25 cellular contexts compared by ENCODE assay signal in the genomic region with DNA sequence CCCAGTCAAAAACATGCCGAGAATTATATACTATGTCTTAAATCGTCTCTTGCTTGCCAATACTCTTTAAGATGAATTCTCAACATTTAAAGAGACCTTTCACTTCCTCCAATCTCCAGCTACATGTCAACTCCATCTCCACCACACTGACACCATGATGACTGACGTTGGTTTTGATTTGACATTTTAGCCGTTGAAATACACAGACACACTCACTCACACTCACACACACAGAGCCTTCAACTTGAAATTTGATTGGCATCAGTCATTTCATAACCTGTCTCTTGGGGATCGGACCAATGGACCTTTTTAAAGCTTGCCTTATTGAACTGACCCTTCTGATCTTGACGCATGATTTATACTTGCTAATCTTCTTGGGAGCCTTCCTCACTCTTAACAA.
"Had no signal": no experiment of that assay in that cellular context is flagged by ENCODE, and none has a peak within 500 bp of the region (broad histone marks: within the 10 kb centered on the region; RNA-seq: fewer than 3 reads in every experiment).

No MANE protein-coding gene starts in this region.

- H3K36me3 ChIP-seq: stomach, suprapubic skin, thoracic aorta, thyroid gland, tibial artery, tibial nerve, transverse colon, upper lobe of left lung, upper lobe of right lung, uterus, vagina had no signal

- DNase-seq: stimulated activated CD4-positive, alpha-beta T cell treated with anti-CD3 and anti-CD28 coated beads, Interleukin-2, amount 100 ng/mL, for 48 hours; stimulated activated CD4-positive, alpha-beta T cell treated with anti-CD3 and anti-CD28 coated beads, Interleukin-4, amount 100 ng/mL, for 1 hour; stimulated activated CD4-positive, alpha-beta T cell treated with anti-CD3 and anti-CD28 coated beads, Interleukin-4, amount 100 ng/mL, for 24 hours; stimulated activated CD4-positive, alpha-beta T cell treated with anti-CD3 and anti-CD28 coated beads, Interleukin-4, amount 100 ng/mL, for 4 hours; stimulated activated CD8-positive, alpha-beta memory T cell treated with anti-CD3 and anti-CD28 coated beads, Interleukin-4, amount 100 ng/mL, for 48 hours; stimulated activated naive B cell treated with anti-CD40 and anti-IgM and Interleukin-4, amounts not matched to agents 10 μg/mL and 1 μg/mL and 100 μg/mL, for 72 hours; stimulated activated naive CD4-positive, alpha-beta T cell; stimulated activated naive CD4-positive, alpha-beta T cell treated with Interleukin-2 at 50 U/mL for 16 hours; stimulated activated naive CD8-positive, alpha-beta T cell treated with anti-CD3 and anti-CD28 coated beads, Interleukin-15, amount 100 ng/mL, for 72 hours; stimulated activated naive CD8-positive, alpha-beta T cell treated with anti-CD3 and anti-CD28 coated beads, Interleukin-15, Interleukin-2, amounts not matched to agents 100 U/mL and 50 U/mL, for 24 hours; stomach; substantia nigra; testis; thyroid gland; tibial artery; transverse colon; trophoblast cell; upper lobe of left lung; upper lobe of right lung; uterus had no signal

- H3K4me3 ChIP-seq: stomach, suprapubic skin, testis, thoracic aorta, thyroid gland, tibial artery, tibial nerve, transverse colon, upper lobe of left lung, upper lobe of right lung, uterus, vagina had no signal

- H3K27ac ChIP-seq: stomach, suprapubic skin, testis, thoracic aorta, thyroid gland, tibial artery, tibial nerve, transverse colon, upper lobe of left lung, upper lobe of right lung, uterus, vagina had no signal

- H3K27me3 ChIP-seq: stomach, suprapubic skin, testis, thyroid gland, tibial artery, tibial nerve, transverse colon, upper lobe of left lung, upper lobe of right lung, uterus, vagina had no signal

- FAIRE-seq: urothelium cell line had no signal

- H3K4me1 ChIP-seq: stomach, suprapubic skin, testis, thyroid gland, tibial artery, tibial nerve, transverse colon, upper lobe of left lung, upper lobe of right lung, uterus, vagina had no signal

- H3K9me3 ChIP-seq: stomach, suprapubic skin, testis, thoracic aorta, thyroid gland, tibial artery, tibial nerve, transverse colon, upper lobe of left lung, upper lobe of right lung, uterus, vagina had no signal
